10 cellular contexts compared by ENCODE assay signal in genomic region chr22:42991010-42991651, GRCh38. TPM values are rescaled to one million over a fixed set of nuclear protein-coding genes. Genes with fewer than 3 reads are reported as not detected.
DNase-seq lines count a peak whose midpoint lies in the region; ATAC-seq, FAIRE-seq and TF ChIP-seq lines count a peak whose summit lies in the region.
"Had no signal": no experiment of that assay in that cellular context is flagged by ENCODE, and none has a peak within 500 bp of the region (broad histone marks: within the 10 kb centered on the region; RNA-seq: fewer than 3 reads in every experiment).

No MANE protein-coding gene starts in this region.

- H2AFZ ChIP-seq in OCI-LY7 (ENCODE audit: low read length) = no peak overlapping the region

- no peaks in the 10 kb centered on the region; the same call in 1 of the 2 replicates for H4K20me1 ChIP-seq in OCI-LY7 (ENCODE audit: insufficient read depth, low read length)

- H3K27ac ChIP-seq in OCI-LY7 (ENCODE audit: low read depth, low read length, poor library complexity, severe bottlenecking) = no peak overlapping the region

- peaks cover 9% of the 10 kb centered on the region for H3K4me1 ChIP-seq in OCI-LY7 (ENCODE audit: insufficient read depth, low read length, poor library complexity, severe bottlenecking)

- ATAC-seq in sciatic nerve (no peak), HG03520 (IDR thresholded peaks at IDR 0.05; ENCODE audit: unreplicated experiment) (no peak)

- H3K36me3 ChIP-seq in OCI-LY7 (ENCODE audit: insufficient read depth, low read length) = peaks cover 17% of the 10 kb centered on the region

- intact Hi-C loops in sciatic nerve (cut with DNase I) = no loop called here
- intact Hi-C loops in OCI-LY7 (cut with micrococcal nuclease; ENCODE audit: unreplicated experiment) = no loop called here

- H3K4me2 ChIP-seq in OCI-LY7 (ENCODE audit: low read length) = no peak overlapping the region

- TF ChIP-seq CTCF in OCI-LY7 (conservative IDR thresholded peaks at IDR 0.05; ENCODE audit: low read length) = no peak

- CTCF ChIA-PET in OCI-LY7 (lab: Charles Lee; ENCODE audit: unreplicated experiment) = no interaction called here

- no TSS peak for BruUV-seq in OCI-LY7 (replicated peaks; lab: Mats Ljungman, UMichigan)

- POLR2A ChIA-PET in OCI-LY7 (lab: Charles Lee) = no interaction called here

- H3K9me3 ChIP-seq in OCI-LY7 (ENCODE audit: low read length) = peaks cover 14% of the 10 kb centered on the region; the same call in 1 of the 2 replicates

- no peaks in the 10 kb centered on the region for H3K9me2 ChIP-seq in OCI-LY7 (ENCODE audit: insufficient read depth, low read length)

- DNase-seq in ELR (ENCODE audit: low read depth) (peak; percentile 95), RCC 7860 (ENCODE audit: low spot score) (peak; percentile 83), fibroblast of peridontal ligament (ENCODE audit: extremely low read depth) (peak; percentile 50), sciatic nerve (ENCODE audit: low spot score) (peak; percentile 33), OCI-LY7 (ENCODE audit: low spot score) (no peak)
- no peak for DNase-seq in activated CD4-positive, alpha-beta T cell treated with anti-CD3 and anti-CD28 coated beads for 1 hour
- DNase-seq in activated effector memory CD4-positive, alpha-beta T cell treated with Interleukin-2 at 50 U/mL for 16 hours = no peak
- DNase-seq: activated T-cell treated with anti-CD3 and anti-CD28 coated beads for 4 hours, endodermal cell had no signal

- H3K79me2 ChIP-seq in OCI-LY7 (ENCODE audit: insufficient read depth, low read depth, low read length) = peaks cover 34% of the 10 kb centered on the region

- no peak overlapping the region for H3K4me3 ChIP-seq in OCI-LY7 (ENCODE audit: low read depth, low read length, poor library complexity, severe bottlenecking)

- FAIRE-seq in RCC 7860 (lab: Jason Lieb, UNC) = peak; percentile 81

RNA-seq across cellular contexts. Expression of gene PACSIN2, which starts 23.8 kb away (rescaled TPM):
- total RNA-seq in sciatic nerve (48.6 TPM), OCI-LY7 (2022) (38.5 and 41.7 TPM in 2 replicates)
- 25.4 and 29.6 TPM in 2 replicates for total RNA-seq in OCI-LY7 (2014; rRNA removed; shearing (Covaris generic))

Comparison
In these comparisons a context has a peak if more than half of its experiments do, and no peak if none do; other contexts are left out.
1. DNase-seq: peak in ELR (single experiment), RCC 7860 (single experiment), fibroblast of peridontal ligament (single experiment) and sciatic nerve (single experiment); none in OCI-LY7 (single experiment), activated CD4-positive, alpha-beta T cell treated with anti-CD3 and anti-CD28 coated beads for 1 hour (single experiment) and activated effector memory CD4-positive, alpha-beta T cell treated with Interleukin-2 at 50 U/mL for 16 hours (single experiment).